ENCODE assay signal across 3 cellular contexts in the genomic region with DNA sequence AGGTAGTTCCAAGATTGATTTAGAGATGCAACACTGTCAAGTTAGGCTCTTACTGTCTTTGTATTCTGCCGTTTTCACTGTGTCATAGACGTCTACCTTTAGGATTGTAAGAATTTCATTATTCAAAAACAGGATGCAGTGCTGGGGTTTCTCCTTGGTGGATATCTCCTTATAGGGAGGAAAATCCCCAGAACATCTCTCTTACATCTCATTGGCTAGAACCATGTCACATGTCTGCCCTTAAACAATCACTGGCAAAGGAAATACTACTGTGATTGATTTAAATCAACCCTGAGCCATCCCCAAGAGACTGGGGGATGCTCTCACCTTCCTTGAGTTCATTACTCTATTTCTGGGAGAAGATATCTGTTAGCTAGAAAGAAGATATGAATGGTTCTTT.
TF ChIP-seq lines count a peak whose summit lies in the region.

No MANE protein-coding gene starts in this region.

TF ChIP-seq in GM23338, 12 proteins besides CTCF, POLR2A, EP300 and RAD21 (continues in another document):
- no peak for TF ChIP-seq ZNF331 (CRISPR knock-in tag; IDR thresholded peaks at IDR 0.05; ENCODE audit: low read depth)
- TF ChIP-seq, protein P1, sequence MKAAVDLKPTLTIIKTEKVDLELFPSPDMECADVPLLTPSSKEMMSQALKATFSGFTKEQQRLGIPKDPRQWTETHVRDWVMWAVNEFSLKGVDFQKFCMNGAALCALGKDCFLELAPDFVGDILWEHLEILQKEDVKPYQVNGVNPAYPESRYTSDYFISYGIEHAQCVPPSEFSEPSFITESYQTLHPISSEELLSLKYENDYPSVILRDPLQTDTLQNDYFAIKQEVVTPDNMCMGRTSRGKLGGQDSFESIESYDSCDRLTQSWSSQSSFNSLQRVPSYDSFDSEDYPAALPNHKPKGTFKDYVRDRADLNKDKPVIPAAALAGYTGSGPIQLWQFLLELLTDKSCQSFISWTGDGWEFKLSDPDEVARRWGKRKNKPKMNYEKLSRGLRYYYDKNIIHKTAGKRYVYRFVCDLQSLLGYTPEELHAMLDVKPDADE (IDR thresholded peaks at IDR 0.05): no peak
- TF ChIP-seq, protein P2, sequence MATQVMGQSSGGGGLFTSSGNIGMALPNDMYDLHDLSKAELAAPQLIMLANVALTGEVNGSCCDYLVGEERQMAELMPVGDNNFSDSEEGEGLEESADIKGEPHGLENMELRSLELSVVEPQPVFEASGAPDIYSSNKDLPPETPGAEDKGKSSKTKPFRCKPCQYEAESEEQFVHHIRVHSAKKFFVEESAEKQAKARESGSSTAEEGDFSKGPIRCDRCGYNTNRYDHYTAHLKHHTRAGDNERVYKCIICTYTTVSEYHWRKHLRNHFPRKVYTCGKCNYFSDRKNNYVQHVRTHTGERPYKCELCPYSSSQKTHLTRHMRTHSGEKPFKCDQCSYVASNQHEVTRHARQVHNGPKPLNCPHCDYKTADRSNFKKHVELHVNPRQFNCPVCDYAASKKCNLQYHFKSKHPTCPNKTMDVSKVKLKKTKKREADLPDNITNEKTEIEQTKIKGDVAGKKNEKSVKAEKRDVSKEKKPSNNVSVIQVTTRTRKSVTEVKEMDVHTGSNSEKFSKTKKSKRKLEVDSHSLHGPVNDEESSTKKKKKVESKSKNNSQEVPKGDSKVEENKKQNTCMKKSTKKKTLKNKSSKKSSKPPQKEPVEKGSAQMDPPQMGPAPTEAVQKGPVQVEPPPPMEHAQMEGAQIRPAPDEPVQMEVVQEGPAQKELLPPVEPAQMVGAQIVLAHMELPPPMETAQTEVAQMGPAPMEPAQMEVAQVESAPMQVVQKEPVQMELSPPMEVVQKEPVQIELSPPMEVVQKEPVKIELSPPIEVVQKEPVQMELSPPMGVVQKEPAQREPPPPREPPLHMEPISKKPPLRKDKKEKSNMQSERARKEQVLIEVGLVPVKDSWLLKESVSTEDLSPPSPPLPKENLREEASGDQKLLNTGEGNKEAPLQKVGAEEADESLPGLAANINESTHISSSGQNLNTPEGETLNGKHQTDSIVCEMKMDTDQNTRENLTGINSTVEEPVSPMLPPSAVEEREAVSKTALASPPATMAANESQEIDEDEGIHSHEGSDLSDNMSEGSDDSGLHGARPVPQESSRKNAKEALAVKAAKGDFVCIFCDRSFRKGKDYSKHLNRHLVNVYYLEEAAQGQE (IDR thresholded peaks at IDR 0.05; ENCODE audit: unreplicated experiment): no peak
- TF ChIP-seq STAT1 (IDR thresholded peaks at IDR 0.05; ENCODE audit: unreplicated experiment): no peak

TF ChIP-seq in K562, 482 proteins besides CTCF, POLR2A, EP300 and RAD21:
- TF ChIP-seq GTF2F1 (IDR thresholded peaks at IDR 0.05; ENCODE audit: low read depth, low read length): no peak
- no peak for TF ChIP-seq ZNF699 (CRISPR knock-in tag; IDR thresholded peaks at IDR 0.05; ENCODE audit: insufficient replicate concordance)
- TF ChIP-seq ZNF445 (CRISPR knock-in tag; IDR thresholded peaks at IDR 0.05; ENCODE audit: low read depth): no peak
- no peak for TF ChIP-seq KLF13 (tag; IDR thresholded peaks at IDR 0.05; ENCODE audit: borderline replicate concordance, low read depth)
- no peak for TF ChIP-seq NR2F6 (CRISPR knock-in tag; IDR thresholded peaks at IDR 0.05)
- TF ChIP-seq ZBTB7A (IDR thresholded peaks at IDR 0.05; ENCODE audit: borderline replicate concordance, control insufficient read depth, low read depth, low read length): no peak
- TF ChIP-seq ZNF696 (CRISPR knock-in tag; conservative IDR thresholded peaks at IDR 0.05): no peak
- no peak for TF ChIP-seq KHSRP (IDR thresholded peaks at IDR 0.05)
- TF ChIP-seq ZNF431 (CRISPR knock-in tag; IDR thresholded peaks at IDR 0.05): no peak
- TF ChIP-seq HMGN3 (IDR thresholded peaks at IDR 0.05; ENCODE audit: borderline replicate concordance, extremely low read depth, insufficient read length, low read depth, low read length): no peak
- no peak for TF ChIP-seq NCOR1 (IDR thresholded peaks at IDR 0.05)
- TF ChIP-seq, protein P3, sequence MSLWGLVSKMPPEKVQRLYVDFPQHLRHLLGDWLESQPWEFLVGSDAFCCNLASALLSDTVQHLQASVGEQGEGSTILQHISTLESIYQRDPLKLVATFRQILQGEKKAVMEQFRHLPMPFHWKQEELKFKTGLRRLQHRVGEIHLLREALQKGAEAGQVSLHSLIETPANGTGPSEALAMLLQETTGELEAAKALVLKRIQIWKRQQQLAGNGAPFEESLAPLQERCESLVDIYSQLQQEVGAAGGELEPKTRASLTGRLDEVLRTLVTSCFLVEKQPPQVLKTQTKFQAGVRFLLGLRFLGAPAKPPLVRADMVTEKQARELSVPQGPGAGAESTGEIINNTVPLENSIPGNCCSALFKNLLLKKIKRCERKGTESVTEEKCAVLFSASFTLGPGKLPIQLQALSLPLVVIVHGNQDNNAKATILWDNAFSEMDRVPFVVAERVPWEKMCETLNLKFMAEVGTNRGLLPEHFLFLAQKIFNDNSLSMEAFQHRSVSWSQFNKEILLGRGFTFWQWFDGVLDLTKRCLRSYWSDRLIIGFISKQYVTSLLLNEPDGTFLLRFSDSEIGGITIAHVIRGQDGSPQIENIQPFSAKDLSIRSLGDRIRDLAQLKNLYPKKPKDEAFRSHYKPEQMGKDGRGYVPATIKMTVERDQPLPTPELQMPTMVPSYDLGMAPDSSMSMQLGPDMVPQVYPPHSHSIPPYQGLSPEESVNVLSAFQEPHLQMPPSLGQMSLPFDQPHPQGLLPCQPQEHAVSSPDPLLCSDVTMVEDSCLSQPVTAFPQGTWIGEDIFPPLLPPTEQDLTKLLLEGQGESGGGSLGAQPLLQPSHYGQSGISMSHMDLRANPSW (CRISPR knock-in tag; IDR thresholded peaks at IDR 0.05): no peak
- TF ChIP-seq JUN (IDR thresholded peaks at IDR 0.05; ENCODE audit: borderline replicate concordance, low read depth, low read length): no peak
- TF ChIP-seq JUN (CRISPR knock-in tag; IDR thresholded peaks at IDR 0.05; ENCODE audit: borderline replicate concordance): no peak
- no peak for TF ChIP-seq GATAD2B (IDR thresholded peaks at IDR 0.05; ENCODE audit: borderline replicate concordance)
- no peak for TF ChIP-seq NBN (IDR thresholded peaks at IDR 0.05; ENCODE audit: low read depth)
- TF ChIP-seq MAFK (IDR thresholded peaks at IDR 0.05; ENCODE audit: low read length): no peak
- no peak for TF ChIP-seq ARID1B (IDR thresholded peaks at IDR 0.05)

TF ChIP-seq in neural cell, 6 proteins besides CTCF, POLR2A, EP300 and RAD21:
- TF ChIP-seq EZH2 (IDR thresholded peaks at IDR 0.05; ENCODE audit: borderline replicate concordance, insufficient read depth, low read length, poor library complexity, severe bottlenecking) (no peak), TAF1 (IDR thresholded peaks at IDR 0.05; ENCODE audit: low read depth) (no peak), SMC3 (conservative IDR thresholded peaks at IDR 0.05; ENCODE audit: poor library complexity) (no peak), POLR2AphosphoS5 (IDR thresholded peaks at IDR 0.05) (no peak), MXI1 (conservative IDR thresholded peaks at IDR 0.05; ENCODE audit: poor library complexity, severe bottlenecking) (no peak)
- TF ChIP-seq, protein P2 (IDR thresholded peaks at IDR 0.05; ENCODE audit: borderline replicate concordance): no peak
